In the genomic region with DNA sequence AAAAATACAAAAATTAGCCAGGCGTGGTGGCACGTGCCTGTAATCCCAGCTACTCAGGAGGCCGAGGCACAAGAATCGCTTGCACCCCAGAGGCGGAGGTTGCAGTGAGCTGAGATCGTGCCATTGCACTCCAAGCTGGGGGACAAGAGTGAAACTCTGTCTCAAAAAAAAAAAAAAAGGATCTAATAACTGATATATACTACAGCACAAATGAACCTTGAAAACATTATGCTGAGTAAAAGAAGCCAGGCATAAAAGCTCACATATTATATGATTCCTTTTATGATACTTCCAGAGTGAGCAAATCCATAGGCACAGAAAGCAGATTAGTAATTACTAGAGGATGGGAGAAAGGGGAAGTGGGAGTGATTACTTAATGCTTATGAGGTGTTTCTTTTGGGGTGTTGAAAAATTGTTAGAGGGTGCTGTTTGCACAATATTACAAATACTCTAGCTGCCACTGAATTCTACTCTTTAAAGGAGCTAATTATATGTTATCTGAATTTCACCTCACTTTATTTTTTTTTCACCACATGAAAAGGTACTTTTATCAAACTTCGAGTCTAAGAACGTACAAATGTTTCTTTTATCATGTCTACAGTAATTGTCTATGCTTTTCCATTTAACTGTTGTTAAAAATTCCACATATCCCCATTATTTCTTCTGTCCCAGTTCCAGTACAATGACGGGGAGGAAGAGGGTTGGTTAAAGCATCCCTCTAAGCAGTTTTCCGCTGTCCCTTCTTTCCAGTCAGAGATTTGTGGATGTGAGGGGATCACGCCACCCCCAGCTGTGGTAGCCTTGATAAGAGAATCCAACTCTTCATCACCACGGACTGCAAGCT, we compare ENCODE assay signal across 9 cellular contexts.
A peak's percentile ranks its signal among the peaks of the same experiment; 100 is the strongest.
DNase-seq lines count a peak whose midpoint lies in the region; ATAC-seq and TF ChIP-seq lines count a peak whose summit lies in the region.
"Had no signal": no experiment of that assay in that cellular context is flagged by ENCODE, and none has a peak within 500 bp of the region (broad histone marks: within the 10 kb centered on the region; RNA-seq: fewer than 3 reads in every experiment).

No MANE protein-coding gene starts in this region.

- H3K36me3 ChIP-seq in GM06990 (ENCODE audit: control insufficient read depth, insufficient read depth, low read length) (no peaks in the 10 kb centered on the region), Peyer's patch (no peaks in the 10 kb centered on the region), esophagus (ENCODE audit: control insufficient read depth in 2 of 2, insufficient read depth in 2 of 2, low read length in 1 of 2) (no peaks in the 10 kb centered on the region)

- ATAC-seq in HG03159 (IDR thresholded peaks at IDR 0.05; ENCODE audit: unreplicated experiment), result no peak

- H3K4me3 Mint-ChIP-seq in progenitor cell of endocrine pancreas (ENCODE audit: low read depth), result peak overlapping the region; percentile 73

- H3K4me1 Mint-ChIP-seq in progenitor cell of endocrine pancreas (ENCODE audit: low read depth), result peaks cover 1% of the 10 kb centered on the region

- TF ChIP-seq POLR2A in Peyer's patch (IDR thresholded peaks at IDR 0.05), result no peak

- H3K27me3 Mint-ChIP-seq in progenitor cell of endocrine pancreas, result no peaks in the 10 kb centered on the region

- H3K27me3 ChIP-seq in GM06990 (replicated peaks; ENCODE audit: control insufficient read depth, insufficient read depth, low read length) (no peaks in the 10 kb centered on the region), Peyer's patch (no peaks in the 10 kb centered on the region), esophagus (ENCODE audit: control insufficient read depth in 1 of 2, insufficient read depth in 2 of 2, low read length in 2 of 2) (no peaks in the 10 kb centered on the region)

- H3K27ac ChIP-seq in Peyer's patch (peak overlapping the region in 1 of 4 donors; percentile 58), esophagus (ENCODE audit: low read depth in 2 of 2, low read length in 1 of 2) (peak overlapping the region in 1 of 2 donors; percentile 64)

- TF ChIP-seq CTCF in GM06990 (IDR thresholded peaks at IDR 0.05; ENCODE audit: insufficient read depth, low read length, poor library complexity, severe bottlenecking) (no peak), Peyer's patch (IDR thresholded peaks at IDR 0.05) (no peak), progenitor cell of endocrine pancreas (IDR thresholded peaks at IDR 0.05; ENCODE audit: unreplicated experiment) (no peak)

- WGBS in esophagus, 2 donors, result 66 to 67% methylated on average over 12 of the region's 12 CpGs

- H3K36me3 Mint-ChIP-seq in progenitor cell of endocrine pancreas (ENCODE audit: insufficient read depth), result peaks cover 1% of the 10 kb centered on the region

- no peaks in the 10 kb centered on the region for H3K9me3 Mint-ChIP-seq in progenitor cell of endocrine pancreas (ENCODE audit: low read depth)

- H3K9me3 ChIP-seq in Peyer's patch, result no peaks in the 10 kb centered on the region
- H3K9me3 ChIP-seq in esophagus (ENCODE audit: control insufficient read depth in 2 of 2, insufficient read depth in 1 of 2, low read depth in 1 of 2, low read length in 1 of 2), result no peaks in the 10 kb centered on the region

- H3K4me1 ChIP-seq in Peyer's patch (no peaks in the 10 kb centered on the region), esophagus (ENCODE audit: control insufficient read depth in 2 of 2, insufficient read depth in 2 of 2, low read length in 1 of 2) (peaks cover 0 to 3% of the 10 kb centered on the region in 2 donors)

- no peak for DNase-seq in GM06990 (ENCODE audit: extremely low read depth, insufficient read length)
- DNase-seq in Peyer's patch, result no peak
- no peak for DNase-seq in progenitor cell of endocrine pancreas (ENCODE audit: low spot score, unreplicated experiment)
- no peak for DNase-seq in 8988T
- no peak for DNase-seq in NCI-H1048 (lab: John Stamatoyannopoulos, UW)
- no peak for DNase-seq in stimulated activated CD8-positive, alpha-beta memory T cell treated with anti-CD3 and anti-CD28 coated beads, Interleukin-4, amount 100 ng/mL, for 48 hours
- DNase-seq: NCI-H2029 had no signal

- H3K4me3 ChIP-seq in GM06990 (replicated peaks; ENCODE audit: low read depth, low read length) (peak overlapping the region; percentile 42), Peyer's patch (peak overlapping the region in 3 of 4 donors; percentile 9 to 47 (median 28)), esophagus (ENCODE audit: low read depth in 1 of 2, low read length in 2 of 2) (peak overlapping the region; percentile 47 to 59)

- peak overlapping the region; percentile 94 for H3K27ac Mint-ChIP-seq in progenitor cell of endocrine pancreas
